In genomic region chr1:56255516-56256181, GRCh38 we compare ENCODE assay signal across 13 cellular contexts.
A peak's percentile ranks its signal among the peaks of the same experiment; 100 is the strongest.
DNase-seq lines count a peak whose midpoint lies in the region; ATAC-seq and TF ChIP-seq lines count a peak whose summit lies in the region.
"Had no signal": no experiment of that assay in that cellular context is flagged by ENCODE, and none has a peak within 500 bp of the region (broad histone marks: within the 10 kb centered on the region; RNA-seq: fewer than 3 reads in every experiment).

No MANE protein-coding gene starts in this region.

- H3K36me3 ChIP-seq in neural progenitor cell (no peaks in the 10 kb centered on the region), vagina (no peaks in the 10 kb centered on the region)

- H3K4me3 Mint-ChIP-seq in neural progenitor cell: no peak overlapping the region
- no peak overlapping the region for H3K4me3 Mint-ChIP-seq in activated naive CD8-positive, alpha-beta T cell treated with anti-CD3 and anti-CD28 coated beads, Interleukin-2, amount 50 U/mL, for 24 hours
- H3K4me3 Mint-ChIP-seq: activated naive CD4-positive, alpha-beta T cell treated with anti-CD3 and anti-CD28 coated beads, Interleukin-2, amount 50 U/mL, for 24 hours had no signal

- peaks cover 17% of the 10 kb centered on the region for H3K4me1 ChIP-seq in neural progenitor cell
- no peaks in the 10 kb centered on the region for H3K4me1 ChIP-seq in vagina

- no peak overlapping the region for H3K4me3 ChIP-seq in fibroblast of mammary gland (ENCODE audit: control insufficient read depth, low read depth, low read length)
- H3K4me3 ChIP-seq in neural progenitor cell: no peak overlapping the region
- no peak overlapping the region for H3K4me3 ChIP-seq in vagina

- no peak overlapping the region for H3K9ac ChIP-seq in neural progenitor cell

- H3K36me3 Mint-ChIP-seq in neural progenitor cell: peaks cover 2% of the 10 kb centered on the region
- no peaks in the 10 kb centered on the region for H3K36me3 Mint-ChIP-seq in activated naive CD8-positive, alpha-beta T cell treated with anti-CD3 and anti-CD28 coated beads, Interleukin-2, amount 50 U/mL, for 24 hours (ENCODE audit: low read depth)
- H3K36me3 Mint-ChIP-seq: activated naive CD4-positive, alpha-beta T cell treated with anti-CD3 and anti-CD28 coated beads, Interleukin-2, amount 50 U/mL, for 24 hours had no signal

- H2AFZ ChIP-seq in neural progenitor cell (replicated peaks): no peak overlapping the region

- no peak for TF ChIP-seq CTCF in fibroblast of mammary gland (conservative IDR thresholded peaks at IDR 0.05; ENCODE audit: control insufficient read depth, insufficient read depth, low read depth, low read length)
- TF ChIP-seq CTCF in neural progenitor cell (IDR thresholded peaks at IDR 0.05): no peak
- TF ChIP-seq CTCF in vagina (IDR thresholded peaks at IDR 0.05): no peak

- ATAC-seq in activated naive CD8-positive, alpha-beta T cell treated with anti-CD3 and anti-CD28 coated beads, Interleukin-2, amount 50 U/mL, for 24 hours: no peak

- no peaks in the 10 kb centered on the region for H3K79me2 ChIP-seq in neural progenitor cell (ENCODE audit: low read depth)

- DNase-seq in NCI-H2171 treated with DMSO at 0.1 percent for 48 hours (lab: John Stamatoyannopoulos, UW): peak; percentile 23
- DNase-seq in NCI-H2171 (lab: John Stamatoyannopoulos, UW): no peak
- DNase-seq in fibroblast of mammary gland (ENCODE audit: low read depth): peak; percentile 98
- no peak for DNase-seq in neural progenitor cell (ENCODE audit: low spot score)
- DNase-seq in vagina (ENCODE audit: extremely low spot score in 2 of 2): peak in 1 of 2 donors; percentile 98
- no peak for DNase-seq in activated naive CD8-positive, alpha-beta T cell treated with anti-CD3 and anti-CD28 coated beads, Interleukin-2, amount 50 U/mL, for 24 hours
- DNase-seq in putamen (ENCODE audit: low spot score): no peak
- DNase-seq in NCI-H526 (lab: John Stamatoyannopoulos, UW): no peak
- DNase-seq: H7, Kasumi-1, NCI-H748 treated with DMSO at 0.1 percent for 48 hours had no signal

- H3K27me3 ChIP-seq in neural progenitor cell: no peaks in the 10 kb centered on the region
- no peaks in the 10 kb centered on the region for H3K27me3 ChIP-seq in vagina

- H3K27ac ChIP-seq in neural progenitor cell (no peak overlapping the region), vagina (peak overlapping the region; percentile 47)
- H3K27ac ChIP-seq: epithelial cell of prostate had no signal

- H4K20me1 ChIP-seq in neural progenitor cell (ENCODE audit: low read depth): no peaks in the 10 kb centered on the region

- no peak overlapping the region for H3K4me2 ChIP-seq in neural progenitor cell

- H3K9me3 ChIP-seq in neural progenitor cell (ENCODE audit: low read depth) (no peaks in the 10 kb centered on the region), vagina (no peaks in the 10 kb centered on the region)

- TF ChIP-seq POLR2A in vagina (IDR thresholded peaks at IDR 0.05): no peak

- intact Hi-C loops in vagina (cut with DNase I): no loop called here

- peaks cover under 1% of the 10 kb centered on the region for H3K9me3 Mint-ChIP-seq in neural progenitor cell
- peaks cover 1% of the 10 kb centered on the region for H3K9me3 Mint-ChIP-seq in activated naive CD8-positive, alpha-beta T cell treated with anti-CD3 and anti-CD28 coated beads, Interleukin-2, amount 50 U/mL, for 24 hours
- H3K9me3 Mint-ChIP-seq: activated naive CD4-positive, alpha-beta T cell treated with anti-CD3 and anti-CD28 coated beads, Interleukin-2, amount 50 U/mL, for 24 hours had no signal

- H3K27me3 Mint-ChIP-seq in neural progenitor cell (ENCODE audit: insufficient read depth, low read depth): peaks cover 5% of the 10 kb centered on the region
- H3K27me3 Mint-ChIP-seq in activated naive CD8-positive, alpha-beta T cell treated with anti-CD3 and anti-CD28 coated beads, Interleukin-2, amount 50 U/mL, for 24 hours: peaks cover 2% of the 10 kb centered on the region
- H3K27me3 Mint-ChIP-seq: activated naive CD4-positive, alpha-beta T cell treated with anti-CD3 and anti-CD28 coated beads, Interleukin-2, amount 50 U/mL, for 24 hours had no signal

- peaks cover 9% of the 10 kb centered on the region for H3F3A ChIP-seq in neural progenitor cell (ENCODE audit: low read depth)

- H3K4me1 Mint-ChIP-seq in neural progenitor cell: peaks cover 30% of the 10 kb centered on the region
- no peaks in the 10 kb centered on the region for H3K4me1 Mint-ChIP-seq in activated naive CD8-positive, alpha-beta T cell treated with anti-CD3 and anti-CD28 coated beads, Interleukin-2, amount 50 U/mL, for 24 hours
- H3K4me1 Mint-ChIP-seq: activated naive CD4-positive, alpha-beta T cell treated with anti-CD3 and anti-CD28 coated beads, Interleukin-2, amount 50 U/mL, for 24 hours had no signal

- peak overlapping the region; percentile 3 for H3K27ac Mint-ChIP-seq in neural progenitor cell
- H3K27ac Mint-ChIP-seq in activated naive CD8-positive, alpha-beta T cell treated with anti-CD3 and anti-CD28 coated beads, Interleukin-2, amount 50 U/mL, for 24 hours: no peak overlapping the region

Comparison
In these comparisons a context has a peak if more than half of its experiments do, and no peak if none do; other contexts are left out.
1. DNase-seq: peak in NCI-H2171 treated with DMSO at 0.1 percent for 48 hours (single experiment) and fibroblast of mammary gland (single experiment); none in NCI-H2171 (single experiment), neural progenitor cell (single experiment), activated naive CD8-positive, alpha-beta T cell treated with anti-CD3 and anti-CD28 coated beads, Interleukin-2, amount 50 U/mL, for 24 hours (single experiment), putamen (single experiment) and NCI-H526 (0 of 2).